ENCODE assay signal across 20 cellular contexts in genomic region chr10:59073456-59074053, GRCh38.
DNase-seq lines count a peak whose midpoint lies in the region; ATAC-seq, FAIRE-seq and TF ChIP-seq lines count a peak whose summit lies in the region.
"Had no signal": no experiment of that assay in that cellular context is flagged by ENCODE, and none has a peak within 500 bp of the region (broad histone marks: within the 10 kb centered on the region; RNA-seq: fewer than 3 reads in every experiment).

No MANE protein-coding gene starts in this region.

- H3K36me3 ChIP-seq in left lung (no peaks in the 10 kb centered on the region), small intestine (ENCODE audit: control insufficient read depth in 2 of 2, insufficient read depth in 2 of 2, low read length in 2 of 2) (no peaks in the 10 kb centered on the region), PC-9 (ENCODE audit: low read depth) (no peaks in the 10 kb centered on the region)
- H3K36me3 ChIP-seq: BE2C, MG63, SJSA1 had no signal

- ATAC-seq in left lung: peak; percentile 79
- no peak for ATAC-seq in naive thymus-derived CD8-positive, alpha-beta T cell
- ATAC-seq: HCT116, PC-3 had no signal

- no TSS peak for BruUV-seq in PC-9 (replicated peaks; lab: Mats Ljungman, UMichigan)

- WGBS in small intestine, 3 donors: 21 to 61% (median 25%) methylated on average over 1 of the region's 1 CpG

- no peak overlapping the region for H3K27ac ChIP-seq in left lung
- no peak overlapping the region for H3K27ac ChIP-seq in small intestine (ENCODE audit: low read depth in 1 of 2, low read length in 1 of 2)
- no peak overlapping the region for H3K27ac ChIP-seq in PC-9
- H3K27ac ChIP-seq: 22Rv1, GM23248, SJSA1 had no signal

- H3K4me3 Mint-ChIP-seq in naive thymus-derived CD8-positive, alpha-beta T cell: no peak overlapping the region
- H3K4me3 Mint-ChIP-seq: CD4-positive, alpha-beta memory T cell had no signal

- peaks cover 7% of the 10 kb centered on the region; the same call in 1 of the 2 replicates for H3K9me2 ChIP-seq in PC-9 (ENCODE audit: insufficient read depth)

- H3K27me3 ChIP-seq in left lung (no peaks in the 10 kb centered on the region), small intestine (ENCODE audit: control insufficient read depth in 2 of 2, insufficient read depth in 2 of 2, low read length in 2 of 2) (no peaks in the 10 kb centered on the region), PC-9 (ENCODE audit: insufficient read depth, low read depth) (no peaks in the 10 kb centered on the region)
- H3K27me3 ChIP-seq: BE2C, MG63, SJSA1 had no signal

- peaks cover 0 to 12% (median 0%) of the 10 kb centered on the region in 5 donors for H3K27me3 Mint-ChIP-seq in naive thymus-derived CD8-positive, alpha-beta T cell
- H3K27me3 Mint-ChIP-seq: CD4-positive, alpha-beta memory T cell had no signal

- H3K9me3 ChIP-seq in left lung: no peaks in the 10 kb centered on the region
- no peaks in the 10 kb centered on the region for H3K9me3 ChIP-seq in small intestine (ENCODE audit: control insufficient read depth, low read depth)
- H3K9me3 ChIP-seq in PC-9 (ENCODE audit: insufficient read depth, low read depth): no peaks in the 10 kb centered on the region
- H3K9me3 ChIP-seq: BE2C, MG63, SJSA1 had no signal

- DNase-seq in DMS153 (lab: John Stamatoyannopoulos, UW) (peak; percentile 47), DMS153 treated with DMSO at 0.1 percent for 48 hours (lab: John Stamatoyannopoulos, UW; ENCODE audit: unreplicated experiment) (no peak), SW480 (ENCODE audit: low spot score) (peak; percentile 64), left lung (no peak), small intestine (peak; percentile 46), PC-9 (no peak), KG1 (lab: John Stamatoyannopoulos, UW) (no peak)
- DNase-seq in naive thymus-derived CD8-positive, alpha-beta T cell: no peak
- DNase-seq: BE2C; CD4-positive, alpha-beta memory T cell; EL; GM23248; Karpas-422; MG63; NCI-H1105 treated with DMSO at 0.1 percent for 48 hours; NCI-H187; PC-3 had no signal

- H3K36me3 Mint-ChIP-seq in naive thymus-derived CD8-positive, alpha-beta T cell: no peaks in the 10 kb centered on the region
- H3K36me3 Mint-ChIP-seq: CD4-positive, alpha-beta memory T cell had no signal

- H3F3A ChIP-seq in PC-9 (ENCODE audit: insufficient read depth, low read depth): no peaks in the 10 kb centered on the region

- H3K4me1 ChIP-seq in left lung (no peaks in the 10 kb centered on the region), small intestine (ENCODE audit: control insufficient read depth in 2 of 2, insufficient read depth in 1 of 2, low read depth in 1 of 2, low read length in 1 of 2) (peaks cover 0 to 4% of the 10 kb centered on the region in 2 donors), PC-9 (replicated peaks; ENCODE audit: insufficient read depth) (no peaks in the 10 kb centered on the region)
- H3K4me1 ChIP-seq: SJSA1 had no signal

- TF ChIP-seq CTCF in left lung (IDR thresholded peaks at IDR 0.05) (no peak), PC-9 (conservative IDR thresholded peaks at IDR 0.05) (no peak)

- no peak for FAIRE-seq in small intestine (lab: Jason Lieb, UNC)

- CTCF ChIA-PET in PC-9 (lab: Charles Lee): no interaction called here

- H3K79me2 ChIP-seq in PC-9 (ENCODE audit: low read depth): no peaks in the 10 kb centered on the region

- POLR2A ChIA-PET in PC-9 (lab: Charles Lee; ENCODE audit: unreplicated experiment): no interaction called here
- POLR2A ChIA-PET in naive thymus-derived CD8-positive, alpha-beta T cell (lab: Charles Lee): no interaction called here

- intact Hi-C loops in left lung (cut with DNase I) (no loop called here), PC-9 (cut with micrococcal nuclease; ENCODE audit: unreplicated experiment) (no loop called here)

- no peaks in the 10 kb centered on the region for H4K20me1 ChIP-seq in PC-9 (ENCODE audit: insufficient read depth)

- H3K4me3 ChIP-seq in left lung (no peak overlapping the region), small intestine (ENCODE audit: low read depth in 1 of 2, low read length in 2 of 2) (no peak overlapping the region), PC-9 (no peak overlapping the region)
- H3K4me3 ChIP-seq: GM23248, MG63, SJSA1 had no signal

- H3K27ac Mint-ChIP-seq in naive thymus-derived CD8-positive, alpha-beta T cell: no peak overlapping the region
- H3K27ac Mint-ChIP-seq: CD4-positive, alpha-beta memory T cell had no signal

- H2AFZ ChIP-seq in PC-9: no peak overlapping the region
- H2AFZ ChIP-seq: GM23248 had no signal

- H3K4me1 Mint-ChIP-seq in naive thymus-derived CD8-positive, alpha-beta T cell: no peaks in the 10 kb centered on the region
- H3K4me1 Mint-ChIP-seq: CD4-positive, alpha-beta memory T cell had no signal

- no peak overlapping the region for H3K4me2 ChIP-seq in PC-9

- peaks cover 0 to 14% (median 2%) of the 10 kb centered on the region in 9 donors for H3K9me3 Mint-ChIP-seq in naive thymus-derived CD8-positive, alpha-beta T cell

Comparison
In these comparisons a context has a peak if more than half of its experiments do, and no peak if none do; other contexts are left out.
1. DNase-seq: peak in DMS153 (single experiment), SW480 (single experiment) and small intestine (single experiment); none in DMS153 treated with DMSO at 0.1 percent for 48 hours (single experiment), left lung (0 of 2), PC-9 (0 of 2), naive thymus-derived CD8-positive, alpha-beta T cell (0 of 10) and KG1 (single experiment).